8 cellular contexts compared by ENCODE assay signal in the genomic region with DNA sequence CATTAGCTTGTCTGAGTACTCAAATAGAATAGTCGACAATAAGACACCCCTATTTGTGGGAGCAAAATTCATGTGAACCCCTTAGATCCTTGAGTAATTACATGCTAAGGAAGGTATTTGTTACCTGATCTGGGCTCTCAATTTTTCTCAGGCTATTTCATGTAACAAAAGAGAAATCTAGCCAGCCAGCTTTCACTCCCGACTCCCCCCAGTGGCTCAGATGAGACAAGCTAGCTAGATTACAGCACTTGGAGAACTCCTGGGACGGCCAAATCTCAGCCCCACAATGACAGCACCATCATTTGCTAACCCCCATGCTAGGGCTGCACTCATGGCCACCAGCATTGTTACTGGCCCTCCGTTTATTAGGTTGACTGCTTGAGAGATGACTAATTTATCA. TPM values are rescaled to one million over a fixed set of nuclear protein-coding genes. Genes with fewer than 3 reads are reported as not detected.
DNase-seq lines count a peak whose midpoint lies in the region; ATAC-seq and TF ChIP-seq lines count a peak whose summit lies in the region.

No MANE protein-coding gene starts in this region.

- H3K27ac ChIP-seq in C4-2B (no peak overlapping the region), thyroid gland (no peak overlapping the region)

- H3K9me3 ChIP-seq in thyroid gland: no peaks in the 10 kb centered on the region

- peaks cover 6 to 11% of the 10 kb centered on the region in 2 donors for H3K4me1 ChIP-seq in thyroid gland

- H3K36me3 ChIP-seq in H7 (replicated peaks; ENCODE audit: control insufficient read depth, insufficient read depth, low read length): no peaks in the 10 kb centered on the region
- H3K36me3 ChIP-seq in thyroid gland: no peaks in the 10 kb centered on the region

- no peaks in the 10 kb centered on the region; the same call in 1 of the 2 replicates for H3K27me3 ChIP-seq in H7 (ENCODE audit: control insufficient read depth, insufficient read depth, low read length)
- H3K27me3 ChIP-seq in thyroid gland: no peaks in the 10 kb centered on the region

- no peak for ATAC-seq in HG02981 (IDR thresholded peaks at IDR 0.05; ENCODE audit: unreplicated experiment)
- ATAC-seq in GM18505 (IDR thresholded peaks at IDR 0.05; ENCODE audit: unreplicated experiment): no peak

- TF ChIP-seq CTCF in C4-2B (conservative IDR thresholded peaks at IDR 0.05) (peak; percentile 75), fibroblast of pulmonary artery (IDR thresholded peaks at IDR 0.05; ENCODE audit: low read length, missing control alignments) (peak; percentile 90), thyroid gland (IDR thresholded peaks at IDR 0.05) (peak in 5 of 6 experiments; percentile 28 to 64 (median 50))

- H3K4me3 ChIP-seq in H7 (ENCODE audit: insufficient read depth, low read depth, low read length) (no peak overlapping the region), fibroblast of pulmonary artery (replicated peaks; ENCODE audit: low read depth, low read length) (no peak overlapping the region), thyroid gland (replicated peaks in 1 of 3) (no peak overlapping the region)

- 10 to 14% methylated on average over 4 of the region's 4 CpGs for WGBS in thyroid gland, 2 donors

- DNase-seq in H7: peak; percentile 82
- DNase-seq in OCI-M1 (lab: John Stamatoyannopoulos, UW): peak; percentile 47
- DNase-seq in fibroblast of pulmonary artery (ENCODE audit: low read depth): peak; percentile 66
- DNase-seq in thyroid gland: peak; percentile 54 to 60
- DNase-seq in stimulated activated CD4-positive, alpha-beta T cell treated with anti-CD3 and anti-CD28 coated beads, Interleukin-2, amount 100 ng/mL, for 48 hours: no peak

- intact Hi-C loops in thyroid gland (cut with DNase I): loop anchor here (5.0 to 10.0 kb wide), 3 partner anchors 100 to 220 kb away; no protein-coding TSS in a partner anchor

- TF ChIP-seq POLR2A in thyroid gland (IDR thresholded peaks at IDR 0.05): no peak
- no peak for TF ChIP-seq POLR2A in GM18505 (IDR thresholded peaks at IDR 0.05; ENCODE audit: borderline replicate concordance, extremely low read depth, insufficient read depth, insufficient read length)

RNA-seq across cellular contexts. Expression of gene GLDN, which starts 41.3 kb away (rescaled TPM):
- 0.35 and 0.67 TPM in 2 replicates for total RNA-seq in H7 (2014; rRNA removed; shearing (Covaris generic))
- 1 to 10 TPM in 2 of 4 donors, under 1 TPM in 2; 0.27 to 1.8 (median 1.2) TPM for total RNA-seq in thyroid gland

RNA-seq across cellular contexts. Expression of gene CYP19A1, which starts 44.4 kb away (rescaled TPM):
- total RNA-seq in H7 (2014; rRNA removed; shearing (Covaris generic)): not detected in 2 replicates
- 1 to 10 TPM; 1.6 to 5.5 (median 4.5) TPM for total RNA-seq in thyroid gland

Comparison
In these comparisons a context has a peak if more than half of its experiments do, and no peak if none do; other contexts are left out.
1. DNase-seq: peak in H7 (single experiment), OCI-M1 (single experiment), fibroblast of pulmonary artery (single experiment) and thyroid gland (2 of 2); none in stimulated activated CD4-positive, alpha-beta T cell treated with anti-CD3 and anti-CD28 coated beads, Interleukin-2, amount 100 ng/mL, for 48 hours (0 of 2).
2. Peak in every context shown above with its lines, with median percentiles within 50 percentile points of each other: CTCF ChIP-seq.